1 cellular context compared by ENCODE assay signal in the genomic region with DNA sequence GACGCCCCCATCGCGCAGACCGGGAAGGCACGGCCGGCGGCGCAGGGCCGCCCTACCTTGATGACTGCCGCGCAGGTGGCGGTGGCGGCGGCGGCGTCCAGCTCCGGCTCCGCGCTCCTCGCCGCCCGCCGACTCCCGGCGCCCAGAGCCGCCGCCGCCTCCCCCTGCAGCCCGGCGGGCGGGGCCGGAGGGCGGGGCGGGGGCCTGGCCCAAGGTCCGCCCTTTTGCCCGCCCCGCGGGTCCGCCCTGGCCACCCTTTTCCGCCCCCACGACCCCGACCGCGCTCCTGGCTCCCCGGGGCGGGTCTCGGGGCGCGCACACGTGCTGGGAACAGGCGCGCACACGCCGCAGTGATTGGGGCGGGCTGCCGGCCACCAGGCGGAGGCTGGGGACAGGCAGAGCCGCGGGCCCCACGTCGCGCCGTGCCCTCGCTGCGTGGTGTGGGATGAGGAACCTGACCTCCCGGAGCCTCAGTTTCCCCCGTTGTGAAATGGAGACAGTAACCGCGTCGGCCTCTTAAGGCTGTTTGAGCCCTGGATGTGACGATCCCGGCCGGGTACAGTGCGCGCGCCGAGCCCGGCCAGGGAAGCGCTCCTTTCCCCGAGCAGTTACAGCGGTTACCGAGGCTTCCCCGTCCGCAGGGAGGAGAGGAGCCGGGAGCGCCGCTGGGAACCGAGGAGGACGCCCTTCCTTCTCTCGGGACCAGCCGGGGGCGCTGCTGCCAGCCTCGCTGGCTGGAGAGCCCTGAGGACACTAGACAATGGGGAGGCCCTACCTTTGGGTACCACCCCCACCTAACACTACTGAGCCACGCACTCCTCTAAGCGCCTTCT.
TF ChIP-seq lines count a peak whose summit lies in the region.

CORO2A (minus strand) TSS at position 135 of the 833 bp plus-strand sequence. CDS start 34,977 bp downstream, outside the sequence.

TF ChIP-seq in H1, 55 proteins besides CTCF, POLR2A, EP300 and RAD21:
- TF ChIP-seq KDM1A (IDR thresholded peaks at IDR 0.05; ENCODE audit: borderline replicate concordance, low read length), result no peak
- TF ChIP-seq, protein P1, sequence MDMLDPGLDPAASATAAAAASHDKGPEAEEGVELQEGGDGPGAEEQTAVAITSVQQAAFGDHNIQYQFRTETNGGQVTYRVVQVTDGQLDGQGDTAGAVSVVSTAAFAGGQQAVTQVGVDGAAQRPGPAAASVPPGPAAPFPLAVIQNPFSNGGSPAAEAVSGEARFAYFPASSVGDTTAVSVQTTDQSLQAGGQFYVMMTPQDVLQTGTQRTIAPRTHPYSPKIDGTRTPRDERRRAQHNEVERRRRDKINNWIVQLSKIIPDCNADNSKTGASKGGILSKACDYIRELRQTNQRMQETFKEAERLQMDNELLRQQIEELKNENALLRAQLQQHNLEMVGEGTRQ (IDR thresholded peaks at IDR 0.05; ENCODE audit: low read length), result no peak
- TF ChIP-seq SUZ12 (IDR thresholded peaks at IDR 0.05; ENCODE audit: low read length), result no peak
- TF ChIP-seq HDAC2 (IDR thresholded peaks at IDR 0.05; ENCODE audit: borderline replicate concordance in 1 of 2, low read depth in 2 of 2, low read length in 2 of 2), result peak in 1 of 2 experiments; percentile 51; a peak in 2 of 4 replicates
- peak; percentile 64 for TF ChIP-seq KDM4A (IDR thresholded peaks at IDR 0.05; ENCODE audit: low read depth, low read length, severe bottlenecking)
- no peak for TF ChIP-seq SP1 (IDR thresholded peaks at IDR 0.05; ENCODE audit: low read depth, low read length)
- peak; percentile 81 for TF ChIP-seq RBBP5 (IDR thresholded peaks at IDR 0.05; ENCODE audit: borderline replicate concordance, low read depth, low read length)
- TF ChIP-seq ASH2L (IDR thresholded peaks at IDR 0.05; ENCODE audit: low read length), result peak; percentile 83
- no peak for TF ChIP-seq PHF8 (conservative IDR thresholded peaks at IDR 0.05; ENCODE audit: low read depth, low read length)
- peak; percentile 35 for TF ChIP-seq MAX (IDR thresholded peaks at IDR 0.05)
- no peak; the same call in 1 of the 2 replicates for TF ChIP-seq GABPA (IDR thresholded peaks at IDR 0.05; ENCODE audit: borderline replicate concordance, insufficient read depth, low read length)
- TF ChIP-seq ZNF274 (IDR thresholded peaks at IDR 0.05; ENCODE audit: borderline replicate concordance, extremely low read depth, low read length), result no peak
- no peak for TF ChIP-seq SAP30 (IDR thresholded peaks at IDR 0.05; ENCODE audit: insufficient read depth, insufficient replicate concordance, low read length)
- no peak for TF ChIP-seq EZH2 (IDR thresholded peaks at IDR 0.05; ENCODE audit: low read depth, low read length, severe bottlenecking)
- TF ChIP-seq KDM5A (IDR thresholded peaks at IDR 0.05; ENCODE audit: low read length), result no peak
- no peak for TF ChIP-seq CEBPB (IDR thresholded peaks at IDR 0.05; ENCODE audit: low read depth, low read length)
- TF ChIP-seq TAF1 (IDR thresholded peaks at IDR 0.05; ENCODE audit: low read depth, low read length), result 0 out of 2 replicates have a peak, but pooled peaks have one; percentile 13
- no peak for TF ChIP-seq GTF2F1 (IDR thresholded peaks at IDR 0.05; ENCODE audit: borderline replicate concordance, low read depth, low read length)
- TF ChIP-seq TEAD4 (IDR thresholded peaks at IDR 0.05; ENCODE audit: low read depth, low read length), result no peak
- TF ChIP-seq CBX8 (IDR thresholded peaks at IDR 0.05; ENCODE audit: borderline replicate concordance, low read depth, low read length), result no peak
- 0 out of 4 replicates have a peak, but pooled peaks of 1 of the 2 experiments have one; percentile 28 for TF ChIP-seq SIN3A (conservative IDR thresholded peaks at IDR 0.05 in 1 of 2, IDR thresholded peaks at IDR 0.05 in 1 of 2; ENCODE audit: low read depth in 1 of 2, low read length in 2 of 2)
- TF ChIP-seq TCF12 (IDR thresholded peaks at IDR 0.05; ENCODE audit: low read depth, low read length), result 0 out of 2 replicates have a peak, but pooled peaks have one; percentile 13
- 0 out of 2 replicates have a peak, but pooled peaks have one; percentile 8 for TF ChIP-seq YY1 (IDR thresholded peaks at IDR 0.05; ENCODE audit: low read depth, low read length)
- TF ChIP-seq, protein P2, sequence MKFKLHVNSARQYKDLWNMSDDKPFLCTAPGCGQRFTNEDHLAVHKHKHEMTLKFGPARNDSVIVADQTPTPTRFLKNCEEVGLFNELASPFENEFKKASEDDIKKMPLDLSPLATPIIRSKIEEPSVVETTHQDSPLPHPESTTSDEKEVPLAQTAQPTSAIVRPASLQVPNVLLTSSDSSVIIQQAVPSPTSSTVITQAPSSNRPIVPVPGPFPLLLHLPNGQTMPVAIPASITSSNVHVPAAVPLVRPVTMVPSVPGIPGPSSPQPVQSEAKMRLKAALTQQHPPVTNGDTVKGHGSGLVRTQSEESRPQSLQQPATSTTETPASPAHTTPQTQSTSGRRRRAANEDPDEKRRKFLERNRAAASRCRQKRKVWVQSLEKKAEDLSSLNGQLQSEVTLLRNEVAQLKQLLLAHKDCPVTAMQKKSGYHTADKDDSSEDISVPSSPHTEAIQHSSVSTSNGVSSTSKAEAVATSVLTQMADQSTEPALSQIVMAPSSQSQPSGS (IDR thresholded peaks at IDR 0.05; ENCODE audit: low read length), result no peak
- TF ChIP-seq SRF (IDR thresholded peaks at IDR 0.05; ENCODE audit: low read depth, low read length), result no peak
- 0 out of 2 replicates have a peak, but pooled peaks have one; percentile 28 for TF ChIP-seq E2F6 (IDR thresholded peaks at IDR 0.05)
- 0 out of 2 replicates have a peak, but pooled peaks have one; percentile 9 for TF ChIP-seq CREB1 (IDR thresholded peaks at IDR 0.05)
- no peak for TF ChIP-seq JUN (IDR thresholded peaks at IDR 0.05; ENCODE audit: low read depth, low read length)
- no peak for TF ChIP-seq SP2 (IDR thresholded peaks at IDR 0.05; ENCODE audit: low read length)
- no peak for TF ChIP-seq RFX5 (IDR thresholded peaks at IDR 0.05; ENCODE audit: borderline replicate concordance, low read depth, low read length)
- peak; percentile 72 for TF ChIP-seq TBP (IDR thresholded peaks at IDR 0.05; ENCODE audit: low read depth, low read length)
- TF ChIP-seq CTBP2 (IDR thresholded peaks at IDR 0.05; ENCODE audit: borderline replicate concordance, insufficient read depth, insufficient read length, low read length), result no peak
- no peak for TF ChIP-seq MAFK (IDR thresholded peaks at IDR 0.05; ENCODE audit: low read depth, low read length)
- TF ChIP-seq JUND (IDR thresholded peaks at IDR 0.05; ENCODE audit: low read length), result no peak
